21 cellular contexts compared by ENCODE assay signal in the genomic region with DNA sequence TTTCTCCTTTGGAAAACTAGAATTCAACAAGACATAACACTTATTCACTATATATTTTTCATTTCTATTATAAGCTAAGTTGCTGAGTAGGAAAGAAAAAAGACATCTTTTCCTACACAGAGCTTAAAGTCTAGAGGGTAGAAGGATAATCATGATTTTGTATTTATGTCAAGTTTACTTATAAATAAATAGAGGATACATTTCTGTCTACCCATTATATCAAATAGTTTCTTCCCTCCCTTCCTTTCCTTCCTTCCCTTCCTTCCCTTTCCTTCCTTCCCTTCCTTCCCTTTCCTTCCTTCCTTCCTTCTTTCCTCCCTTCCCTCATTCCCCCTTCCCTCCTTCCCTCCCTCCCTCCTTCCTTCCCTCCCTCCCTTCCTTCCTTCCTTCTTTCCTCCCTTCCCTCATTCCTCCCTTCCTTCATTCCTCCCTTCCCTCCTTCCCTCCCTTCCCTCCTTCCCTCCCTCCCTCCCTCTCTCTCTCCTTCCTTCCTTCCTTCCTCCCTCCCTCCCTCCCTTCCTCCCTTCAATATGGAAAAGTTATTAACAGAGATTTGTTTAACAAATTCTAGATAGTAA.
"Had no signal": no experiment of that assay in that cellular context is flagged by ENCODE, and none has a peak within 500 bp of the region (broad histone marks: within the 10 kb centered on the region; RNA-seq: fewer than 3 reads in every experiment).

No MANE protein-coding gene starts in this region.

- H3K36me3 ChIP-seq: esophagus muscularis mucosa, gastroesophageal sphincter, left ventricle myocardium inferior, lower lobe of right lung, neural progenitor cell, sigmoid colon, stomach, thoracic aorta, vagina had no signal

- FAIRE-seq: kidney had no signal

- ATAC-seq: gastroesophageal sphincter; lower lobe of right lung; natural killer cell treated with Interleukin-12 subunit alpha and Interleukin-12 subunit beta and Interleukin-15 and Interleukin-18, amount 100 ng/mL, for 72 hours had no signal

- H3K9me3 ChIP-seq: esophagus muscularis mucosa, gastroesophageal sphincter, lower lobe of right lung, sigmoid colon, stomach, thoracic aorta, vagina had no signal

- H2AFZ ChIP-seq: neural progenitor cell had no signal

- H3K9ac ChIP-seq: neural progenitor cell had no signal

- H3K27me3 ChIP-seq: esophagus muscularis mucosa, gastroesophageal sphincter, neural progenitor cell, sigmoid colon, stomach, vagina had no signal

- H3K27ac ChIP-seq: epithelial cell of prostate, esophagus muscularis mucosa, gastroesophageal sphincter, left ventricle myocardium inferior, lower lobe of right lung, neural progenitor cell, stomach, thoracic aorta, vagina had no signal

- H3K4me3 ChIP-seq: esophagus muscularis mucosa, gastroesophageal sphincter, left ventricle myocardium inferior, lower lobe of right lung, neural progenitor cell, sigmoid colon, skin epidermis, stomach, vagina had no signal

- H3K4me2 ChIP-seq: neural progenitor cell had no signal

- H3K4me1 ChIP-seq: left ventricle myocardium inferior, lower lobe of right lung, neural progenitor cell, stomach, vagina had no signal

- DNase-seq: effector memory CD4-positive, alpha-beta T cell; kidney; left cardiac atrium; left ventricle myocardium inferior; lower lobe of right lung; midbrain; occipital lobe; posterior cingulate gyrus; sigmoid colon; stimulated activated CD4-positive, alpha-beta T cell treated with anti-CD3 and anti-CD28 coated beads, Interleukin-12 subunit alpha, Interleukin-12 subunit beta, amount 100 ng/mL, for 4 hours; stimulated activated naive CD4-positive, alpha-beta T cell; stomach; substantia nigra had no signal
